Comparison of ENCODE assay signal across 14 cellular contexts in genomic region chr4:76058302-76058701, GRCh38. TPM values are rescaled to one million over a fixed set of nuclear protein-coding genes. Genes with fewer than 3 reads are reported as not detected.
A peak's percentile ranks its signal among the peaks of the same experiment; 100 is the strongest.
DNase-seq lines count a peak whose midpoint lies in the region; ATAC-seq and TF ChIP-seq lines count a peak whose summit lies in the region.
"Had no signal": no experiment of that assay in that cellular context is flagged by ENCODE, and none has a peak within 500 bp of the region (broad histone marks: within the 10 kb centered on the region; RNA-seq: fewer than 3 reads in every experiment).

No MANE protein-coding gene starts in this region.

- H2BK5ac ChIP-seq in H9 (ENCODE audit: insufficient read length, low read length) = no peak overlapping the region

- no peak overlapping the region for H3T11ph ChIP-seq in H9 (ENCODE audit: low read length)

- peak overlapping the region; percentile 83 for H3K27ac Mint-ChIP-seq in activated T-helper 17 cell treated with anti-CD3 and anti-CD28 coated beads, Interleukin-2, amount 50 U/mL, for 72 hours
- H3K27ac Mint-ChIP-seq in H9 = no peak overlapping the region

- no peak overlapping the region for H4K5ac ChIP-seq in H9 (ENCODE audit: insufficient read length, low read depth, low read length)

- no peak overlapping the region for H3K14ac ChIP-seq in H9 (ENCODE audit: insufficient read depth, low read length)

- TF ChIP-seq CTCF in H9 (conservative IDR thresholded peaks at IDR 0.05) = no peak

- no peak overlapping the region for H3K9ac ChIP-seq in H9 (ENCODE audit: extremely low read depth, insufficient read length, low read length)

- peaks cover 9% of the 10 kb centered on the region for H3K4me1 ChIP-seq in H9 (ENCODE audit: insufficient read depth, low read length)

- H4K8ac ChIP-seq in H9 (replicated peaks; ENCODE audit: insufficient read length, low read depth, low read length) = no peak overlapping the region

- no peaks in the 10 kb centered on the region for H3K9me3 ChIP-seq in H9 (ENCODE audit: control insufficient read depth, low read depth, low read length)

- H3K36me3 Mint-ChIP-seq in activated T-helper 17 cell treated with anti-CD3 and anti-CD28 coated beads, Interleukin-2, amount 50 U/mL, for 72 hours (ENCODE audit: low read depth) = no peaks in the 10 kb centered on the region
- H3K36me3 Mint-ChIP-seq in H9 (ENCODE audit: insufficient read depth in 1 of 3, low read depth in 3 of 3) = no peaks in the 10 kb centered on the region

- no peak overlapping the region for H2BK12ac ChIP-seq in H9 (ENCODE audit: insufficient read length, low read depth, low read length)

- H3K4ac ChIP-seq in H9 (ENCODE audit: low read depth, low read length) = no peak overlapping the region

- H4K91ac ChIP-seq in H9 (ENCODE audit: insufficient read length, low read depth, low read length) = no peak overlapping the region

- H2BK20ac ChIP-seq in H9 (ENCODE audit: low read depth, low read length, poor library complexity, severe bottlenecking) = no peak overlapping the region

- H3K23me2 ChIP-seq in H9 (ENCODE audit: insufficient read length, low read depth, low read length, poor library complexity, severe bottlenecking) = no peaks in the 10 kb centered on the region

- H3K23ac ChIP-seq in H9 (ENCODE audit: insufficient read length, low read depth, low read length) = no peak overlapping the region

- H3K9me3 Mint-ChIP-seq in activated T-helper 17 cell treated with anti-CD3 and anti-CD28 coated beads, Interleukin-2, amount 50 U/mL, for 72 hours = no peaks in the 10 kb centered on the region
- no peaks in the 10 kb centered on the region for H3K9me3 Mint-ChIP-seq in H9

- no peak overlapping the region for H2AK5ac ChIP-seq in H9 (ENCODE audit: insufficient read length, low read length)

- H2BK15ac ChIP-seq in H9 (ENCODE audit: low read depth, low read length) = no peak overlapping the region

- H2BK120ac ChIP-seq in H9 (ENCODE audit: low read depth, low read length, poor library complexity, severe bottlenecking) = no peak overlapping the region

- no peak overlapping the region for H3K4me2 ChIP-seq in H9 (ENCODE audit: insufficient read depth, insufficient read length, low read length)

- H3K4me3 Mint-ChIP-seq in activated T-helper 17 cell treated with anti-CD3 and anti-CD28 coated beads, Interleukin-2, amount 50 U/mL, for 72 hours = peak overlapping the region; percentile 49
- H3K4me3 Mint-ChIP-seq in H9 = no peak overlapping the region

- H3K56ac ChIP-seq in H9 (ENCODE audit: insufficient read length, low read depth, low read length) = no peak overlapping the region

- H4K20me1 ChIP-seq in H9 (ENCODE audit: control insufficient read depth, insufficient read depth, insufficient read length) = no peaks in the 10 kb centered on the region

- H3K18ac ChIP-seq in H9 (ENCODE audit: insufficient read length, low read depth, low read length) = no peak overlapping the region

- H3K27me3 ChIP-seq in H9 (ENCODE audit: insufficient read depth, low read length) = no peaks in the 10 kb centered on the region
- H3K27me3 ChIP-seq: SJCRH30 had no signal

- DNase-seq in H9 = no peak
- no peak for DNase-seq in SHP77 (lab: John Stamatoyannopoulos, UW)
- DNase-seq in stimulated activated CD4-positive, alpha-beta T cell treated with anti-CD3 and anti-CD28 coated beads, Interleukin-2, amount 100 ng/mL, for 48 hours = no peak
- DNase-seq in iPS-NIHi11 (ENCODE audit: low spot score) = no peak
- DNase-seq: activated CD4-positive, alpha-beta T cell treated with anti-CD3 and anti-CD28 coated beads for 48 hours; effector CD4-positive, alpha-beta T cell; head of caudate nucleus; KG1 had no signal

- H3K4me1 Mint-ChIP-seq in activated T-helper 17 cell treated with anti-CD3 and anti-CD28 coated beads, Interleukin-2, amount 50 U/mL, for 72 hours = peaks cover 29% of the 10 kb centered on the region
- peaks cover 35 to 42% of the 10 kb centered on the region in 2 experiments for H3K4me1 Mint-ChIP-seq in H9

- no peaks in the 10 kb centered on the region for H3K79me1 ChIP-seq in H9 (ENCODE audit: insufficient read depth, low read depth, low read length, poor library complexity, severe bottlenecking)

- no peak overlapping the region for H2AFZ ChIP-seq in H9 (ENCODE audit: low read length)

- peak; percentile 39 for ATAC-seq in GM18499 (IDR thresholded peaks at IDR 0.05; ENCODE audit: insufficient read depth, unreplicated experiment)
- peak; percentile 32 for ATAC-seq in GM19025 (IDR thresholded peaks at IDR 0.05; ENCODE audit: low read depth, unreplicated experiment)
- ATAC-seq in HG02884 (IDR thresholded peaks at IDR 0.05; ENCODE audit: unreplicated experiment) = peak; percentile 48
- ATAC-seq in activated T-helper 17 cell treated with anti-CD3 and anti-CD28 coated beads, Interleukin-2, amount 50 U/mL, for 72 hours (replicated peaks) = peak; percentile 72

- H3K79me2 ChIP-seq in H9 (ENCODE audit: insufficient read depth, low read length) = no peaks in the 10 kb centered on the region

- H3K27me3 Mint-ChIP-seq in activated T-helper 17 cell treated with anti-CD3 and anti-CD28 coated beads, Interleukin-2, amount 50 U/mL, for 72 hours = peaks cover 13% of the 10 kb centered on the region
- H3K27me3 Mint-ChIP-seq in H9 (ENCODE audit: low read depth) = no peaks in the 10 kb centered on the region

- no peak overlapping the region for H3K27ac ChIP-seq in H9 (ENCODE audit: insufficient read length, low read depth, low read length)
- H3K27ac ChIP-seq: SJCRH30 had no signal

RNA-seq across cellular contexts. Expression of gene ART3, which starts 16.2 kb away (rescaled TPM):
- 1 to 10 TPM in 1 of 2 donors, under 1 TPM in 1; 0.80 to 1.6 TPM for total RNA-seq in activated T-helper 17 cell treated with anti-CD3 and anti-CD28 coated beads, Interleukin-2, amount 50 U/mL, for 72 hours
- total RNA-seq in H9 (2021) = 0.33 and 0.74 TPM in 2 replicates

RNA-seq across cellular contexts. Expression of gene CXCL11, which starts 22.4 kb away (rescaled TPM):
- total RNA-seq in activated T-helper 17 cell treated with anti-CD3 and anti-CD28 coated beads, Interleukin-2, amount 50 U/mL, for 72 hours = not detected
- total RNA-seq in H9 (2021) = not detected in 2 replicates
- total RNA-seq: SJCRH30, temporal lobe had no signal

RNA-seq across cellular contexts. Expression of gene CXCL10, which starts 35.0 kb away (rescaled TPM):
- total RNA-seq in activated T-helper 17 cell treated with anti-CD3 and anti-CD28 coated beads, Interleukin-2, amount 50 U/mL, for 72 hours = 1 to 10 TPM; 1.1 to 3.3 TPM
- total RNA-seq in H9 (2021) = not detected in 2 replicates
- total RNA-seq: SJCRH30, temporal lobe had no signal

RNA-seq across cellular contexts. Expression of gene CXCL9, which starts 51.0 kb away (rescaled TPM):
- 1 to 10 TPM in 1 of 2 donors, under 1 TPM in 1; 0.45 to 3.4 TPM for total RNA-seq in activated T-helper 17 cell treated with anti-CD3 and anti-CD28 coated beads, Interleukin-2, amount 50 U/mL, for 72 hours
- total RNA-seq in H9 (2021) = not detected in 2 replicates
- total RNA-seq: SJCRH30, temporal lobe had no signal
